ENCODE assay signal across 8 cellular contexts in genomic region chr1:161749509-161750407, GRCh38. TPM values are rescaled to one million over a fixed set of nuclear protein-coding genes. Genes with fewer than 3 reads are reported as not detected.
A peak's percentile ranks its signal among the peaks of the same experiment; 100 is the strongest.
DNase-seq lines count a peak whose midpoint lies in the region; ATAC-seq, FAIRE-seq and TF ChIP-seq lines count a peak whose summit lies in the region.

Gene DUSP12, plus strand, starts transcription at chr1:161749786. Its CDS starts 16 bp downstream, at chr1:161749802.

- peaks cover 0 to 13% (median 0%) of the 10 kb centered on the region in 7 donors for H3K27me3 ChIP-seq in heart right ventricle

- intact Hi-C loops in T-helper 1 cell treated with Interleukin-12 subunit alpha and Interleukin-12 subunit beta and Interleukin-4 antibody, amounts not matched to agents 30 ng/mL and 1 ng/mL, for 36 hours (cut with micrococcal nuclease): loop anchor here (1.0 to 10.0 kb wide), 4 partner anchors 17 to 435 kb away; partner anchors contain the start of genes ATF6 and SDHC
- intact Hi-C loops in heart right ventricle (cut with DNase I): loop anchor here in 9 of 10 donors (5.0 to 10.0 kb wide), 6 partner anchors 105 to 702 kb away; partner anchors contain the start of gene USF1 (in 1 of the 9)
- intact Hi-C loops in posterior vena cava (cut with DNase I): no loop called here

- ATAC-seq in HG02798 (IDR thresholded peaks at IDR 0.05; ENCODE audit: poor library complexity, unreplicated experiment) (peak; percentile 98), heart right ventricle (peak; percentile 99 to 100 (median 100))

- peak within 1 kb of the TSS; percentile 70 to 95 (median 89) for H3K27ac ChIP-seq in heart right ventricle

- TF ChIP-seq CTCF in heart right ventricle (IDR thresholded peaks at IDR 0.05): peak in 4 of 9 donors; percentile 27 to 48 (median 40)

- WGBS in heart right ventricle, 2 donors: 0 to 1% methylated on average over 65 of the region's 65 CpGs

- peaks cover 4 to 27% (median 14%) of the 10 kb centered on the region in 9 donors for H3K4me1 ChIP-seq in heart right ventricle

- TF ChIP-seq POLR2A in GM12891 (IDR thresholded peaks at IDR 0.05; ENCODE audit: low read depth, low read length): peak; percentile 82

- peak within 1 kb of the TSS; percentile 60 to 98 (median 88) for H3K4me3 ChIP-seq in heart right ventricle

- peaks cover 0 to 38% (median 26%) of the 10 kb centered on the region in 9 donors for H3K36me3 ChIP-seq in heart right ventricle

- no peaks in the 10 kb centered on the region for H3K9me3 ChIP-seq in heart right ventricle

- peak; percentile 71 for DNase-seq in GM12891 (ENCODE audit: insufficient read length, low spot score)
- DNase-seq in NCI-H1436 treated with DMSO at 0.1 percent for 48 hours (lab: John Stamatoyannopoulos, UW): peak; percentile 82
- peak; percentile 96 for DNase-seq in amniotic epithelial cell (ENCODE audit: low read depth)
- peak; percentile 92 to 96 for DNase-seq in heart right ventricle
- DNase-seq in posterior vena cava (ENCODE audit: low spot score): peak; percentile 98
- DNase-seq in ureter (ENCODE audit: low spot score): peak; percentile 94

- FAIRE-seq in GM12891 (lab: Jason Lieb, UNC): peak; percentile 96

TF ChIP-seq in GM12891, 5 proteins besides CTCF, POLR2A, EP300 and RAD21:
- TF ChIP-seq SPI1 (IDR thresholded peaks at IDR 0.05; ENCODE audit: low read depth, low read length): no peak
- peak; percentile 90 for TF ChIP-seq POLR2AphosphoS5 (IDR thresholded peaks at IDR 0.05; ENCODE audit: low read depth, low read length)
- peak; percentile 92 for TF ChIP-seq TAF1 (IDR thresholded peaks at IDR 0.05; ENCODE audit: low read depth, low read length)
- no peak for TF ChIP-seq PAX5 (IDR thresholded peaks at IDR 0.05; ENCODE audit: insufficient read depth, low read length, severe bottlenecking)
- peak; percentile 77 for TF ChIP-seq POU2F2 (IDR thresholded peaks at IDR 0.05; ENCODE audit: low read depth, low read length)

RNA-seq across cellular contexts. Expression of gene DUSP12, which starts in this region (rescaled TPM):
- 26.0 TPM for polyA plus RNA-seq in GM12891 (2012; ENCODE audit: low read depth, missing spikeins)
- total RNA-seq in T-helper 1 cell treated with Interleukin-12 subunit alpha and Interleukin-12 subunit beta and Interleukin-4 antibody, amounts not matched to agents 30 ng/mL and 1 ng/mL, for 36 hours: 25.9 and 26.6 TPM in 2 replicates
- total RNA-seq in heart right ventricle: 10 to 100 TPM in 1 of 10 donors, 1 to 10 TPM in 9; 3.5 to 10.2 (median 6.6) TPM
- polyA plus RNA-seq in heart right ventricle: 10 to 100 TPM; 11.0 to 15.3 TPM
- total RNA-seq in posterior vena cava: 10 to 100 TPM; 15.5 to 17.4 TPM
- 21.9 TPM for total RNA-seq in ureter

Comparison
In these comparisons a context has a peak if more than half of its experiments do, and no peak if none do; other contexts are left out.
1. Peak in every context shown above with its lines: DNase-seq, ATAC-seq, H3K4me3 ChIP-seq and H3K27ac ChIP-seq.
2. intact Hi-C loops: an anchor here in T-helper 1 cell treated with Interleukin-12 subunit alpha and Interleukin-12 subunit beta and Interleukin-4 antibody, amounts not matched to agents 30 ng/mL and 1 ng/mL, for 36 hours (1.0 to 10.0 kb wide) and heart right ventricle (5.0 to 10.0 kb wide); none called in posterior vena cava.